16 cellular contexts compared by ENCODE assay signal in the genomic region with DNA sequence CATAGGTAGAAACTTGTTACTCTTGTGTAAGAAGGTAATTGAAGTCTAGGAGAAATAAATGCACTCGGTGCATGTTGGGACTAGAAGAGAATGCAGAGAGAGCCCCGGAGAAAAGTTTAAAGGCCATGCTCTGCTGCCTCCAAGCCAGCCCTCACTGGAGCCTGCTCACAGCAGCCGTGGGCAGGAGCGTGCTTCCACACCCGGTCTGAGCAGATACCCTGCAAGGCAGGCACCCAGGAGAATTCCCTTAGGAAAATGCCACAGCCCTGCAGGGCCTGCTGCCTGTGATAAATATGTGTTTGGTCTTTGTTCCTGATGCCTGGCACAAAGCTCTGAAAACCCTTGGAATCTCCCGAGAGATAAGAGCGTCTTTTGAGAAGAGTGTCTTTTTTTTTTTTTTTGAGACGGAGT. TPM values are rescaled to one million over a fixed set of nuclear protein-coding genes. Genes with fewer than 3 reads are reported as not detected.
DNase-seq lines count a peak whose midpoint lies in the region; ATAC-seq and TF ChIP-seq lines count a peak whose summit lies in the region.
"Had no signal": no experiment of that assay in that cellular context is flagged by ENCODE, and none has a peak within 500 bp of the region (broad histone marks: within the 10 kb centered on the region; RNA-seq: fewer than 3 reads in every experiment).

No MANE protein-coding gene starts in this region.

- peak; percentile 39 for DNase-seq in ACHN
- no peak for DNase-seq in Panc1 (ENCODE audit: low read depth, low spot score)
- DNase-seq in esophagus squamous epithelium (lab: John Stamatoyannopoulos, UW) = no peak
- no peak for DNase-seq in nephron progenitor cell
- no peak for DNase-seq in NCI-H187 treated with DMSO at 0.1 percent for 48 hours (lab: John Stamatoyannopoulos, UW)
- no peak for DNase-seq in GM03348 (ENCODE audit: low spot score)
- no peak for DNase-seq in aorta
- DNase-seq: activated CD8-positive, alpha-beta memory T cell treated with anti-CD3 and anti-CD28 coated beads, Interleukin-2, amount 50 U/mL, for 48 hours; cerebellar nuclear complex; hippocampal formation; NCI-H1048; stomach; T-cell had no signal

- intact Hi-C loops in Panc1 (cut with micrococcal nuclease; ENCODE audit: unreplicated experiment) (loop anchor here (10.0 kb wide), 1 partner anchor 174 kb away; no protein-coding TSS in a partner anchor), esophagus squamous epithelium (cut with DNase I) (loop anchor here (10.0 kb wide), 1 partner anchor 184 kb away; no protein-coding TSS in a partner anchor), aorta (cut with DNase I) (loop anchor here in 1 of 2 donors (5.0 kb wide), 1 partner anchor 176 kb away; no protein-coding TSS in a partner anchor)

- H3K27me3 Mint-ChIP-seq in nephron progenitor cell (ENCODE audit: low read depth, poor library complexity) = peaks cover 3% of the 10 kb centered on the region
- H3K27me3 Mint-ChIP-seq: activated naive CD8-positive, alpha-beta T cell had no signal

- H3K4me1 Mint-ChIP-seq in nephron progenitor cell = peaks cover 44% of the 10 kb centered on the region

- no peak for TF ChIP-seq POLR2A in esophagus squamous epithelium (IDR thresholded peaks at IDR 0.05)

- H3K4me1 ChIP-seq in Panc1 (ENCODE audit: control insufficient read depth, insufficient read depth, low read length) (peaks cover 43% of the 10 kb centered on the region), esophagus squamous epithelium (peaks cover 18 to 84% (median 63%) of the 10 kb centered on the region in 3 donors), aorta (ENCODE audit: control insufficient read depth in 1 of 2, insufficient read depth in 2 of 2, low read length in 2 of 2) (peaks cover 0 to 7% of the 10 kb centered on the region in 2 donors)

- CTCF ChIA-PET in Panc1 (lab: Charles Lee) = no interaction called here

- H3K9me3 Mint-ChIP-seq in nephron progenitor cell = no peaks in the 10 kb centered on the region
- H3K9me3 Mint-ChIP-seq: T-cell had no signal

- H3K4me3 ChIP-seq in Panc1 (ENCODE audit: low read depth in 2 of 2, low read length in 2 of 2) (no peak overlapping the region), esophagus squamous epithelium (no peak overlapping the region), aorta (ENCODE audit: low read length in 2 of 2) (no peak overlapping the region)
- H3K4me3 ChIP-seq: lower lobe of right lung, stomach had no signal

- H3K9me3 ChIP-seq in Panc1 (ENCODE audit: control insufficient read depth, insufficient read depth, low read depth, low read length) (no peaks in the 10 kb centered on the region), esophagus squamous epithelium (no peaks in the 10 kb centered on the region), aorta (ENCODE audit: control insufficient read depth, low read length) (no peaks in the 10 kb centered on the region)
- H3K9me3 ChIP-seq: lower lobe of right lung, stomach had no signal

- peaks cover 9% of the 10 kb centered on the region for H3K36me3 Mint-ChIP-seq in nephron progenitor cell (ENCODE audit: low read depth)
- H3K36me3 Mint-ChIP-seq: activated naive CD8-positive, alpha-beta T cell; T-cell had no signal

- BruUV-seq in Panc1 (replicated peaks; lab: Mats Ljungman, UMichigan) = no TSS peak

- TF ChIP-seq CTCF in Panc1 (IDR thresholded peaks at IDR 0.05) (no peak), esophagus squamous epithelium (IDR thresholded peaks at IDR 0.05) (no peak), nephron progenitor cell (IDR thresholded peaks at IDR 0.05) (no peak)

- H3K27ac ChIP-seq in Panc1 (ENCODE audit: low read length) (peak overlapping the region; percentile 63; the same call in 1 of the 2 replicates), esophagus squamous epithelium (peak overlapping the region; percentile 76 to 88 (median 85)), aorta (ENCODE audit: low read depth in 1 of 2, low read length in 2 of 2) (no peak overlapping the region)
- H3K27ac ChIP-seq: lower lobe of right lung had no signal

- peak overlapping the region; percentile 87 for H3K27ac Mint-ChIP-seq in nephron progenitor cell
- H3K27ac Mint-ChIP-seq: activated naive CD8-positive, alpha-beta T cell; T-cell had no signal

- in situ Hi-C loops in ACHN (cut with HindIII; ENCODE audit: low pct_ligation_motif_present, low pct_unique_long_range_greater_than_20kb, low sequenced_read_pairs) (no loop called here), Panc1 (cut with HindIII; ENCODE audit: low pct_unique_long_range_greater_than_20kb, low sequenced_read_pairs) (no loop called here)

- no peaks in the 10 kb centered on the region for H3K36me3 ChIP-seq in Panc1 (ENCODE audit: control insufficient read depth, insufficient read depth, low read length)
- no peaks in the 10 kb centered on the region for H3K36me3 ChIP-seq in esophagus squamous epithelium
- H3K36me3 ChIP-seq in aorta (ENCODE audit: control insufficient read depth in 1 of 2, insufficient read depth in 2 of 2, low read length in 1 of 2) = no peaks in the 10 kb centered on the region
- H3K36me3 ChIP-seq: lower lobe of right lung, stomach had no signal

- H3K27me3 ChIP-seq in Panc1 (ENCODE audit: control insufficient read depth, insufficient read depth, low read length) (no peaks in the 10 kb centered on the region), esophagus squamous epithelium (no peaks in the 10 kb centered on the region), aorta (ENCODE audit: control insufficient read depth in 1 of 2, insufficient read depth in 2 of 2, low read length in 1 of 2) (no peaks in the 10 kb centered on the region)
- H3K27me3 ChIP-seq: stomach had no signal

- POLR2A ChIA-PET in Panc1 (lab: Charles Lee) = no interaction called here

- H3K4me3 Mint-ChIP-seq in nephron progenitor cell = no peak overlapping the region
- H3K4me3 Mint-ChIP-seq: activated naive CD8-positive, alpha-beta T cell; T-cell had no signal

- ATAC-seq in Panc1 = no peak
- no peak for ATAC-seq in GM21786 (IDR thresholded peaks at IDR 0.05; ENCODE audit: unreplicated experiment)
- ATAC-seq in aorta (ENCODE audit: low FRiP score) = no peak
- ATAC-seq: lower lobe of right lung, T-cell had no signal

- WGBS in esophagus squamous epithelium, 2 donors = 33 to 46% methylated on average over 6 to 8 of the region's 8 CpGs
- WGBS in aorta, 2 donors = 61 to 64% methylated on average over 8 of the region's 8 CpGs

RNA-seq across cellular contexts. Expression of gene C2CD2, which starts 22.8 kb away (rescaled TPM):
- total RNA-seq in Panc1 (2021; ENCODE audit: unreplicated experiment) (14.0 TPM), esophagus squamous epithelium (10 to 100 TPM; 13.6 to 21.2 (median 15.6) TPM), aorta (10 to 100 TPM; 56.8 to 59.8 TPM)
- polyA plus RNA-seq in Panc1 (2012; ENCODE audit: insufficient read length) = 6.6 TPM
- 10 to 100 TPM; 25.5 to 38.9 TPM for polyA plus RNA-seq in aorta

RNA-seq across cellular contexts. Expression of gene PRDM15, which starts 51.9 kb away (rescaled TPM):
- total RNA-seq in Panc1 (2021; ENCODE audit: unreplicated experiment) (11.2 TPM), esophagus squamous epithelium (1 to 10 TPM; 4.7 to 9.2 (median 5.4) TPM), aorta (10 to 100 TPM in 1 of 2 donors, 1 to 10 TPM in 1; 9.0 to 11.5 TPM)
- 13.2 TPM for polyA plus RNA-seq in Panc1 (2012; ENCODE audit: insufficient read length)
- 1 to 10 TPM; 2.6 to 5.9 TPM for polyA plus RNA-seq in aorta

Comparison
In these comparisons a context has a peak if more than half of its experiments do, and no peak if none do; other contexts are left out.
1. H3K27ac ChIP-seq: peak in Panc1 (single experiment) and esophagus squamous epithelium (4 of 4); none in aorta (0 of 2).